14 cellular contexts compared by ENCODE assay signal in genomic region chr1:55286851-55287602, GRCh38.
DNase-seq lines count a peak whose midpoint lies in the region; ATAC-seq and TF ChIP-seq lines count a peak whose summit lies in the region.
"Had no signal": no experiment of that assay in that cellular context is flagged by ENCODE, and none has a peak within 500 bp of the region (broad histone marks: within the 10 kb centered on the region; RNA-seq: fewer than 3 reads in every experiment).

No MANE protein-coding gene starts in this region.

- 0 out of 2 replicates have a peak overlapping the region, but pooled peaks have one; percentile 59 for H2AFZ ChIP-seq in GM23338

- no peaks in the 10 kb centered on the region for H3K79me2 ChIP-seq in GM23338 (replicated peaks; ENCODE audit: insufficient read depth)

- no peak overlapping the region for H3K4me3 ChIP-seq in GM23338

- intact Hi-C loops in activated CD4-positive, alpha-beta memory T cell treated with anti-CD3 and anti-CD28 coated beads for 36 hours (cut with micrococcal nuclease) = loop anchor here (1.0 to 10.0 kb wide), 3 partner anchors 51 to 1418 kb away; no protein-coding TSS in a partner anchor

- H3K4me1 Mint-ChIP-seq in activated CD4-positive, alpha-beta memory T cell treated with anti-CD3 and anti-CD28 coated beads for 36 hours (ENCODE audit: low read depth) = peaks cover 25% of the 10 kb centered on the region
- peaks cover 12% of the 10 kb centered on the region for H3K4me1 Mint-ChIP-seq in activated CD4-positive, alpha-beta memory T cell treated with anti-CD3 and anti-CD28 coated beads, Interleukin-2, amount 10 ng/mL, durations not matched to agents 7 days and 5 days
- peaks cover 8% of the 10 kb centered on the region; the same call in 2 of the 3 replicates for H3K4me1 Mint-ChIP-seq in GM23338

- POLR2A ChIA-PET in activated CD4-positive, alpha-beta memory T cell treated with anti-CD3 and anti-CD28 coated beads for 36 hours (lab: Charles Lee) = no interaction called here
- POLR2A ChIA-PET in activated CD4-positive, alpha-beta memory T cell treated with anti-CD3 and anti-CD28 coated beads, Interleukin-2, amount 10 ng/mL, durations not matched to agents 7 days and 5 days (lab: Charles Lee) = no interaction called here

- DNase-seq in activated CD4-positive, alpha-beta memory T cell treated with anti-CD3 and anti-CD28 coated beads for 36 hours = peak; percentile 54
- no peak for DNase-seq in activated CD4-positive, alpha-beta memory T cell treated with anti-CD3 and anti-CD28 coated beads, Interleukin-2, amount 10 ng/mL, durations not matched to agents 7 days and 5 days
- DNase-seq in GM23338 (ENCODE audit: low spot score) (no peak), amniotic epithelial cell (ENCODE audit: low read depth) (peak; percentile 63), renal cortical epithelial cell (ENCODE audit: low read depth) (peak; percentile 15), NCI-H2196 (lab: John Stamatoyannopoulos, UW; ENCODE audit: unreplicated experiment) (no peak)
- DNase-seq: effector memory CD4-positive, alpha-beta T cell; nucleus accumbens; Right ventricle myocardium superior; small intestine had no signal

- H3K36me3 Mint-ChIP-seq in activated CD4-positive, alpha-beta memory T cell treated with anti-CD3 and anti-CD28 coated beads for 36 hours = no peaks in the 10 kb centered on the region
- H3K36me3 Mint-ChIP-seq in activated CD4-positive, alpha-beta memory T cell treated with anti-CD3 and anti-CD28 coated beads, Interleukin-2, amount 10 ng/mL, durations not matched to agents 7 days and 5 days (ENCODE audit: low read depth) = no peaks in the 10 kb centered on the region
- no peaks in the 10 kb centered on the region for H3K36me3 Mint-ChIP-seq in GM23338 (ENCODE audit: low read depth)

- ATAC-seq in GM23338 (no peak), GM21367 (IDR thresholded peaks at IDR 0.05; ENCODE audit: unreplicated experiment) (no peak), HG03457 (IDR thresholded peaks at IDR 0.05; ENCODE audit: unreplicated experiment) (no peak)

- no peak for TF ChIP-seq CTCF in GM23338 (conservative IDR thresholded peaks at IDR 0.05; ENCODE audit: low read depth in 2 of 2)

- no peaks in the 10 kb centered on the region for H3K36me3 ChIP-seq in GM23338 (ENCODE audit: insufficient read depth)
- H3K36me3 ChIP-seq: breast epithelium, thoracic aorta had no signal

- H4K20me1 ChIP-seq in GM23338 (replicated peaks; ENCODE audit: insufficient read depth) = no peaks in the 10 kb centered on the region

- H3K4me3 Mint-ChIP-seq in activated CD4-positive, alpha-beta memory T cell treated with anti-CD3 and anti-CD28 coated beads for 36 hours = no peak overlapping the region
- H3K4me3 Mint-ChIP-seq in activated CD4-positive, alpha-beta memory T cell treated with anti-CD3 and anti-CD28 coated beads, Interleukin-2, amount 10 ng/mL, durations not matched to agents 7 days and 5 days = no peak overlapping the region
- no peak overlapping the region for H3K4me3 Mint-ChIP-seq in GM23338

- H3K4me1 ChIP-seq in GM23338 (ENCODE audit: insufficient read depth) = peaks cover 7% of the 10 kb centered on the region; the same call in 1 of the 2 replicates
- H3K4me1 ChIP-seq: breast epithelium had no signal

- H3K27me3 ChIP-seq in GM23338 (ENCODE audit: insufficient read depth) = no peaks in the 10 kb centered on the region
- H3K27me3 ChIP-seq: breast epithelium had no signal

- no peaks in the 10 kb centered on the region for H3F3A ChIP-seq in GM23338 (replicated peaks; ENCODE audit: low read depth)

- no peak overlapping the region for H3K4me2 ChIP-seq in GM23338

- CTCF ChIA-PET in activated CD4-positive, alpha-beta memory T cell treated with anti-CD3 and anti-CD28 coated beads for 36 hours (lab: Charles Lee) = interaction anchor here (0.8 to 3.7 kb wide), 3 partner anchors 10 to 51 kb away, joined by 3 to 17 read pairs (median 4); no protein-coding TSS in a partner anchor
- CTCF ChIA-PET in activated CD4-positive, alpha-beta memory T cell treated with anti-CD3 and anti-CD28 coated beads, Interleukin-2, amount 10 ng/mL, durations not matched to agents 7 days and 5 days (lab: Charles Lee) = no interaction called here

- no peaks in the 10 kb centered on the region for H3K9me3 Mint-ChIP-seq in activated CD4-positive, alpha-beta memory T cell treated with anti-CD3 and anti-CD28 coated beads for 36 hours
- H3K9me3 Mint-ChIP-seq in activated CD4-positive, alpha-beta memory T cell treated with anti-CD3 and anti-CD28 coated beads, Interleukin-2, amount 10 ng/mL, durations not matched to agents 7 days and 5 days = no peaks in the 10 kb centered on the region
- H3K9me3 Mint-ChIP-seq in GM23338 = no peaks in the 10 kb centered on the region

- H3K27me3 Mint-ChIP-seq in activated CD4-positive, alpha-beta memory T cell treated with anti-CD3 and anti-CD28 coated beads for 36 hours = peaks cover 1% of the 10 kb centered on the region
- H3K27me3 Mint-ChIP-seq in activated CD4-positive, alpha-beta memory T cell treated with anti-CD3 and anti-CD28 coated beads, Interleukin-2, amount 10 ng/mL, durations not matched to agents 7 days and 5 days = peaks cover 3% of the 10 kb centered on the region
- peaks cover 5% of the 10 kb centered on the region for H3K27me3 Mint-ChIP-seq in GM23338 (ENCODE audit: insufficient read depth, low read depth, poor library complexity)

- peak overlapping the region; percentile 69 for H3K27ac Mint-ChIP-seq in activated CD4-positive, alpha-beta memory T cell treated with anti-CD3 and anti-CD28 coated beads for 36 hours
- no peak overlapping the region for H3K27ac Mint-ChIP-seq in activated CD4-positive, alpha-beta memory T cell treated with anti-CD3 and anti-CD28 coated beads, Interleukin-2, amount 10 ng/mL, durations not matched to agents 7 days and 5 days
- H3K27ac Mint-ChIP-seq in GM23338 = no peak overlapping the region

- H3K27ac ChIP-seq in GM23338 (ENCODE audit: low read depth) = no peak overlapping the region
- H3K27ac ChIP-seq: thoracic aorta had no signal

- no peaks in the 10 kb centered on the region for H3K9me2 ChIP-seq in GM23338 (ENCODE audit: insufficient read depth)

TF ChIP-seq in GM23338, 12 proteins besides CTCF, POLR2A, EP300 and RAD21:
- TF ChIP-seq CREB1 (CRISPR knock-in tag; IDR thresholded peaks at IDR 0.05; ENCODE audit: low read depth) = no peak
- TF ChIP-seq POLR2AphosphoS5 (IDR thresholded peaks at IDR 0.05; ENCODE audit: low read depth) = no peak
- no peak for TF ChIP-seq REST (IDR thresholded peaks at IDR 0.05; ENCODE audit: unreplicated experiment)
- TF ChIP-seq ZNF114 (CRISPR knock-in tag; IDR thresholded peaks at IDR 0.05) = no peak
- TF ChIP-seq JUNB (IDR thresholded peaks at IDR 0.05; ENCODE audit: unreplicated experiment) = no peak

Comparison
In these comparisons a context has a peak if more than half of its experiments do, and no peak if none do; other contexts are left out.
1. DNase-seq: peak in activated CD4-positive, alpha-beta memory T cell treated with anti-CD3 and anti-CD28 coated beads for 36 hours (single experiment), amniotic epithelial cell (single experiment) and renal cortical epithelial cell (single experiment); none in activated CD4-positive, alpha-beta memory T cell treated with anti-CD3 and anti-CD28 coated beads, Interleukin-2, amount 10 ng/mL, durations not matched to agents 7 days and 5 days (single experiment), GM23338 (single experiment) and NCI-H2196 (single experiment).